Comparison of ENCODE assay signal across 32 cellular contexts in genomic region chr1:172477216-172477615, GRCh38. TPM values are rescaled to one million over a fixed set of nuclear protein-coding genes. Genes with fewer than 3 reads are reported as not detected.
"Had no signal": no experiment of that assay in that cellular context is flagged by ENCODE, and none has a peak within 500 bp of the region (broad histone marks: within the 10 kb centered on the region; RNA-seq: fewer than 3 reads in every experiment).

No MANE protein-coding gene starts in this region.

- H3K9me3 Mint-ChIP-seq: activated CD4-positive, alpha-beta T cell treated with anti-CD3 and anti-CD28 coated beads, Interleukin-2, amount 10 ng/mL, durations not matched to agents 7 days and 5 days; memory B cell; naive B cell; neural crest cell; stimulated activated memory B cell treated with anti-CD40 and anti-IgM and Interleukin-4, amounts not matched to agents 10 μg/mL and 1 μg/mL and 100 μg/mL, for 72 hours; T-cell; T-helper 2 cell treated with Interferon-gamma antibody and Interleukin-4, amounts not matched to agents 5 μg/mL and 100 μg/mL, for 36 hours had no signal

- ATAC-seq: activated CD8-positive, alpha-beta T cell treated with anti-CD3 and anti-CD28 coated beads, Interleukin-2, amount 10 ng/mL, durations not matched to agents 7 days and 5 days; left cardiac atrium; right lobe of liver; stimulated activated memory B cell treated with anti-CD40 and anti-IgM and Interleukin-4, amounts not matched to agents 10 μg/mL and 1 μg/mL and 100 μg/mL, for 72 hours; T-cell had no signal

- H3K4me1 Mint-ChIP-seq: memory B cell; stimulated activated memory B cell treated with anti-CD40 and anti-IgM and Interleukin-4, amounts not matched to agents 10 μg/mL and 1 μg/mL and 100 μg/mL, for 72 hours had no signal

- H3K36me3 ChIP-seq: adrenal gland, ascending aorta, right lobe of liver, stomach, suprapubic skin, tibial nerve, vagina had no signal

- DNase-seq: activated CD4-positive, alpha-beta T cell treated with anti-CD3 and anti-CD28 coated beads, Interleukin-2, amount 10 ng/mL, durations not matched to agents 7 days and 5 days; activated CD4-positive, CD25-positive, alpha-beta regulatory T cell treated with anti-CD3 and anti-CD28 coated beads, Interleukin-2, amount 50 U/mL, for 72 hours; activated CD8-positive, alpha-beta T cell treated with anti-CD3 and anti-CD28 coated beads, Interleukin-2, amount 10 ng/mL, durations not matched to agents 7 days and 5 days; activated naive CD4-positive, alpha-beta T cell; adrenal gland; cerebellar nuclear complex; cortex of kidney; erythroblast; foreskin fibroblast; hippocampal formation; left cardiac atrium; naive B cell; occipital lobe; right lobe of liver; stimulated activated CD4-positive, alpha-beta T cell treated with anti-CD3 and anti-CD28 coated beads, Interleukin-15, amount 100 ng/mL, for 24 hours; stomach; T-cell had no signal

- H3K36me3 Mint-ChIP-seq: memory B cell; naive B cell; stimulated activated memory B cell treated with anti-CD40 and anti-IgM and Interleukin-4, amounts not matched to agents 10 μg/mL and 1 μg/mL and 100 μg/mL, for 72 hours; T-cell had no signal

- H3K4me1 ChIP-seq: ascending aorta, vagina had no signal

- H3K27ac Mint-ChIP-seq: activated CD4-positive, alpha-beta T cell treated with anti-CD3 and anti-CD28 coated beads, Interleukin-2, amount 10 ng/mL, durations not matched to agents 7 days and 5 days; activated CD8-positive, alpha-beta T cell treated with anti-CD3 and anti-CD28 coated beads, Interleukin-2, amount 10 ng/mL, durations not matched to agents 7 days and 5 days; activated naive CD8-positive, alpha-beta T cell; memory B cell; stimulated activated memory B cell treated with anti-CD40 and anti-IgM and Interleukin-4, amounts not matched to agents 10 μg/mL and 1 μg/mL and 100 μg/mL, for 72 hours; T-cell; T-helper 2 cell treated with Interferon-gamma antibody and Interleukin-4, amounts not matched to agents 5 μg/mL and 100 μg/mL, for 36 hours had no signal

- H3K4me3 Mint-ChIP-seq: activated CD4-positive, alpha-beta T cell treated with anti-CD3 and anti-CD28 coated beads, Interleukin-2, amount 10 ng/mL, durations not matched to agents 7 days and 5 days; activated CD8-positive, alpha-beta T cell treated with anti-CD3 and anti-CD28 coated beads, Interleukin-2, amount 10 ng/mL, durations not matched to agents 7 days and 5 days; activated naive CD8-positive, alpha-beta T cell; memory B cell; naive B cell; neural crest cell; stimulated activated memory B cell treated with anti-CD40 and anti-IgM and Interleukin-4, amounts not matched to agents 10 μg/mL and 1 μg/mL and 100 μg/mL, for 72 hours; T-cell; T-helper 2 cell treated with Interferon-gamma antibody and Interleukin-4, amounts not matched to agents 5 μg/mL and 100 μg/mL, for 36 hours had no signal

- H3K4me3 ChIP-seq: adrenal gland, ascending aorta, right lobe of liver, skin epidermis, stomach, suprapubic skin, tibial nerve, vagina had no signal

- H3K27ac ChIP-seq: adrenal gland, ascending aorta, right lobe of liver, stomach, tibial nerve, vagina, VCaP had no signal

- H3K27me3 ChIP-seq: adrenal gland, ascending aorta, right lobe of liver, stomach, suprapubic skin, tibial nerve, vagina had no signal

- H3K9me3 ChIP-seq: adrenal gland, ascending aorta, right lobe of liver, stomach, suprapubic skin, tibial nerve, vagina had no signal

RNA-seq across cellular contexts. Expression of gene C1orf105, which starts 56.7 kb away (rescaled TPM):
- total RNA-seq: activated CD4-positive, alpha-beta T cell treated with anti-CD3 and anti-CD28 coated beads, Interleukin-2, amount 10 ng/mL, durations not matched to agents 7 days and 5 days; activated CD8-positive, alpha-beta T cell treated with anti-CD3 and anti-CD28 coated beads, Interleukin-2, amount 10 ng/mL, durations not matched to agents 7 days and 5 days; ascending aorta; fibroblast of lung; glomerular endothelial cell; liver; mucosa of gallbladder; neural crest cell; occipital lobe; stomach; T-cell; tibial nerve; vagina had no signal
- polyA plus RNA-seq: fibroblast of lung had no signal
